ENCODE assay signal across 12 cellular contexts in the genomic region with DNA sequence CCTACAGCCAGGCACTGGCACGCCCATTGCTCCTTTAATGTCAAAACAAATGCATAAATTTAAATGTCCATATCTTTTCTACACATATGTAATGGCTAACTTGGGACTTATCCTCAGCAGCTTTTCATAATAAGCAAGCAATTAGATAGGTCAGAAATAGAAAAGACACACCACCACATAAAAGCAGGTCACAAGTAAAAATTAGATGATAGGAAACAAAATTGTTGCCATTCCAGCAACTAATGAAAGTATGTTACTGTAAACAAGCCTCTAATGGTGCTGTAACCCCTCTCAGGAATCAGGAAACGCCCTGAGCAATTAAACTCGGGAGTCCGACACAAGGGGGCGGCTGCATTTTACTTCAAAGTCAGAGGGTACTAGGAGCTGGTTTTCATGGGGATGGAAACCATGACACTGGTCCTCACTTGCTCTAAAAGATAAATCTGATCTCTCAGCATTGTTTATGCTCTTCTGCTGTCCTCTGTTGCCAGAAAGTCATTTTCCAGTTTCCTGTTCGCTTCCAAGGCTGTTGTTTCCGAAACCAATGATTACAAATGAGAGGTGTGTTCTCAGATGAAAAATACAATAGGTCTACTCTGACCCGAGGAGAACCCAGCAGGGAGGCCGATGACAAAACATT.
DNase-seq lines count a peak whose midpoint lies in the region; ATAC-seq, FAIRE-seq and TF ChIP-seq lines count a peak whose summit lies in the region.
"Had no signal": no experiment of that assay in that cellular context is flagged by ENCODE, and none has a peak within 500 bp of the region (broad histone marks: within the 10 kb centered on the region; RNA-seq: fewer than 3 reads in every experiment).

No MANE protein-coding gene starts in this region.

- FAIRE-seq in kidney (lab: Jason Lieb, UNC), result no peak

- H3K9ac ChIP-seq in parathyroid adenoma (no peak overlapping the region), kidney (ENCODE audit: low read length in 2 of 2) (no peak overlapping the region)

- no peak for TF ChIP-seq EP300 in esophagus muscularis mucosa (IDR thresholded peaks at IDR 0.05)

- no peak overlapping the region for H3K4me2 ChIP-seq in parathyroid adenoma (ENCODE audit: low read length)

- no peak for ATAC-seq in GM18870 (IDR thresholded peaks at IDR 0.05; ENCODE audit: unreplicated experiment)

- H3K9me3 ChIP-seq in esophagus muscularis mucosa, result no peaks in the 10 kb centered on the region
- no peaks in the 10 kb centered on the region for H3K9me3 ChIP-seq in parathyroid adenoma (ENCODE audit: control insufficient read depth, low read length)
- no peaks in the 10 kb centered on the region for H3K9me3 ChIP-seq in kidney (ENCODE audit: control insufficient read depth in 1 of 2, low read length in 2 of 2)

- H3K27me3 ChIP-seq in esophagus muscularis mucosa, result no peaks in the 10 kb centered on the region
- no peaks in the 10 kb centered on the region for H3K27me3 ChIP-seq in parathyroid adenoma (ENCODE audit: control insufficient read depth, insufficient read depth, low read length)

- 67% methylated on average over 9 of the region's 9 CpGs for WGBS in esophagus muscularis mucosa

- H3K4me3 ChIP-seq in esophagus muscularis mucosa (no peak overlapping the region), parathyroid adenoma (ENCODE audit: low read depth, low read length) (no peak overlapping the region), kidney (ENCODE audit: low read length in 2 of 2) (no peak overlapping the region)

- peak overlapping the region; percentile 50 to 81 (median 61) for H3K27ac ChIP-seq in esophagus muscularis mucosa (replicated peaks in 1 of 4)
- peak overlapping the region; percentile 15 for H3K27ac ChIP-seq in parathyroid adenoma
- peak overlapping the region in 1 of 2 donors; percentile 57 for H3K27ac ChIP-seq in kidney (ENCODE audit: low read depth in 2 of 2, low read length in 2 of 2)
- H3K27ac ChIP-seq: HL-60 had no signal

- H2AFZ ChIP-seq in parathyroid adenoma, result no peak overlapping the region

- H3K36me3 ChIP-seq in esophagus muscularis mucosa (peaks cover 0 to 15% (median 8%) of the 10 kb centered on the region in 4 donors), parathyroid adenoma (ENCODE audit: control insufficient read depth, insufficient read depth, low read length) (no peaks in the 10 kb centered on the region), kidney (ENCODE audit: control insufficient read depth in 1 of 2, insufficient read depth in 2 of 2, low read length in 2 of 2) (no peaks in the 10 kb centered on the region)

- DNase-seq in COR-L47 (lab: John Stamatoyannopoulos, UW) (peak; percentile 72), NCI-H2227 treated with DMSO at 0.1 percent for 48 hours (lab: John Stamatoyannopoulos, UW) (peak; percentile 43), esophagus muscularis mucosa (ENCODE audit: extremely low spot score) (no peak), glomerular visceral epithelial cell (ENCODE audit: extremely low spot score) (no peak), kidney (no peak)
- no peak for DNase-seq in stimulated activated CD4-positive, alpha-beta T cell treated with anti-CD3 and anti-CD28 coated beads, Interleukin-4, amount 100 ng/mL, for 24 hours
- DNase-seq: C1 segment of cervical spinal cord, caudate nucleus, Right ventricle myocardium superior had no signal

- no peaks in the 10 kb centered on the region for H3K79me2 ChIP-seq in parathyroid adenoma

- intact Hi-C loops in esophagus muscularis mucosa (cut with DNase I) (no loop called here), kidney (cut with DNase I) (no loop called here)

- TF ChIP-seq POLR2A in esophagus muscularis mucosa (IDR thresholded peaks at IDR 0.05; ENCODE audit: low read depth), result no peak

- TF ChIP-seq CTCF in esophagus muscularis mucosa (IDR thresholded peaks at IDR 0.05) (no peak), parathyroid adenoma (IDR thresholded peaks at IDR 0.05) (no peak), kidney (IDR thresholded peaks at IDR 0.05; ENCODE audit: borderline replicate concordance, extremely low read depth, insufficient read depth) (no peak)

- H3K4me1 ChIP-seq in esophagus muscularis mucosa (peaks cover 48 to 99% (median 97%) of the 10 kb centered on the region in 4 donors), parathyroid adenoma (peaks cover 9% of the 10 kb centered on the region), kidney (ENCODE audit: control insufficient read depth in 1 of 2, insufficient read depth in 1 of 2, low read depth in 1 of 2, low read length in 2 of 2) (peaks cover 30 to 37% of the 10 kb centered on the region in 2 donors)

Comparison
In these comparisons a context has a peak if more than half of its experiments do, and no peak if none do; other contexts are left out.
1. DNase-seq: peak in COR-L47 (single experiment) and NCI-H2227 treated with DMSO at 0.1 percent for 48 hours (single experiment); none in esophagus muscularis mucosa (single experiment), stimulated activated CD4-positive, alpha-beta T cell treated with anti-CD3 and anti-CD28 coated beads, Interleukin-4, amount 100 ng/mL, for 24 hours (single experiment), glomerular visceral epithelial cell (single experiment) and kidney (single experiment).